1 cellular context compared by ENCODE assay signal in genomic region chr1:187938092-187938491, GRCh38.
TF ChIP-seq lines count a peak whose summit lies in the region.

No MANE protein-coding gene starts in this region.

TF ChIP-seq in GM12878, 131 proteins besides CTCF, POLR2A, EP300 and RAD21 (continued from another document and continues in another):
- TF ChIP-seq IRF5 (IDR thresholded peaks at IDR 0.05; ENCODE audit: borderline replicate concordance), result no peak
- no peak for TF ChIP-seq KDM1A (IDR thresholded peaks at IDR 0.05; ENCODE audit: borderline replicate concordance)
- TF ChIP-seq BACH1 (IDR thresholded peaks at IDR 0.05; ENCODE audit: borderline replicate concordance), result no peak
- no peak for TF ChIP-seq TARDBP (IDR thresholded peaks at IDR 0.05; ENCODE audit: borderline replicate concordance)
- no peak for TF ChIP-seq SRF (IDR thresholded peaks at IDR 0.05; ENCODE audit: low read depth in 2 of 2, low read length in 2 of 2)
- no peak for TF ChIP-seq SKIL (IDR thresholded peaks at IDR 0.05; ENCODE audit: low read depth, poor library complexity, severe bottlenecking)
- TF ChIP-seq, protein P1, sequence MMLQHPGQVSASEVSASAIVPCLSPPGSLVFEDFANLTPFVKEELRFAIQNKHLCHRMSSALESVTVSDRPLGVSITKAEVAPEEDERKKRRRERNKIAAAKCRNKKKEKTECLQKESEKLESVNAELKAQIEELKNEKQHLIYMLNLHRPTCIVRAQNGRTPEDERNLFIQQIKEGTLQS (IDR thresholded peaks at IDR 0.05; ENCODE audit: borderline replicate concordance, extremely low read depth, low read depth, low read length), result no peak
- TF ChIP-seq BHLHE40 (IDR thresholded peaks at IDR 0.05; ENCODE audit: borderline replicate concordance in 1 of 2, low read depth in 2 of 2, low read length in 1 of 2), result no peak
- TF ChIP-seq ZNF24 (IDR thresholded peaks at IDR 0.05), result no peak
- TF ChIP-seq SMAD5 (IDR thresholded peaks at IDR 0.05; ENCODE audit: low read depth), result no peak
- TF ChIP-seq FOXK2 (IDR thresholded peaks at IDR 0.05), result no peak
- TF ChIP-seq ATF2 (IDR thresholded peaks at IDR 0.05; ENCODE audit: low read length), result no peak
- TF ChIP-seq SUPT20H (IDR thresholded peaks at IDR 0.05; ENCODE audit: borderline replicate concordance, control insufficient read depth, low read depth, low read length), result no peak
- no peak for TF ChIP-seq RAD51 (IDR thresholded peaks at IDR 0.05)
- TF ChIP-seq HDGF (IDR thresholded peaks at IDR 0.05), result no peak
- no peak for TF ChIP-seq CHD4 (IDR thresholded peaks at IDR 0.05)
- TF ChIP-seq PKNOX1 (IDR thresholded peaks at IDR 0.05), result no peak
- no peak for TF ChIP-seq MTA2 (IDR thresholded peaks at IDR 0.05; ENCODE audit: low read depth)
- 0 out of 2 replicates have a peak, but pooled peaks have one; percentile 13 for TF ChIP-seq CBX5 (IDR thresholded peaks at IDR 0.05; ENCODE audit: low read depth)
- no peak for TF ChIP-seq KLF5 (IDR thresholded peaks at IDR 0.05; ENCODE audit: partially characterized antibody)
- TF ChIP-seq NFIC (IDR thresholded peaks at IDR 0.05; ENCODE audit: low read depth, low read length), result peak; percentile 59; the same call in 1 of the 2 replicates
- TF ChIP-seq CEBPB (IDR thresholded peaks at IDR 0.05; ENCODE audit: borderline replicate concordance in 1 of 2, low read depth in 2 of 2, low read length in 2 of 2), result no peak
- TF ChIP-seq, protein P2, sequence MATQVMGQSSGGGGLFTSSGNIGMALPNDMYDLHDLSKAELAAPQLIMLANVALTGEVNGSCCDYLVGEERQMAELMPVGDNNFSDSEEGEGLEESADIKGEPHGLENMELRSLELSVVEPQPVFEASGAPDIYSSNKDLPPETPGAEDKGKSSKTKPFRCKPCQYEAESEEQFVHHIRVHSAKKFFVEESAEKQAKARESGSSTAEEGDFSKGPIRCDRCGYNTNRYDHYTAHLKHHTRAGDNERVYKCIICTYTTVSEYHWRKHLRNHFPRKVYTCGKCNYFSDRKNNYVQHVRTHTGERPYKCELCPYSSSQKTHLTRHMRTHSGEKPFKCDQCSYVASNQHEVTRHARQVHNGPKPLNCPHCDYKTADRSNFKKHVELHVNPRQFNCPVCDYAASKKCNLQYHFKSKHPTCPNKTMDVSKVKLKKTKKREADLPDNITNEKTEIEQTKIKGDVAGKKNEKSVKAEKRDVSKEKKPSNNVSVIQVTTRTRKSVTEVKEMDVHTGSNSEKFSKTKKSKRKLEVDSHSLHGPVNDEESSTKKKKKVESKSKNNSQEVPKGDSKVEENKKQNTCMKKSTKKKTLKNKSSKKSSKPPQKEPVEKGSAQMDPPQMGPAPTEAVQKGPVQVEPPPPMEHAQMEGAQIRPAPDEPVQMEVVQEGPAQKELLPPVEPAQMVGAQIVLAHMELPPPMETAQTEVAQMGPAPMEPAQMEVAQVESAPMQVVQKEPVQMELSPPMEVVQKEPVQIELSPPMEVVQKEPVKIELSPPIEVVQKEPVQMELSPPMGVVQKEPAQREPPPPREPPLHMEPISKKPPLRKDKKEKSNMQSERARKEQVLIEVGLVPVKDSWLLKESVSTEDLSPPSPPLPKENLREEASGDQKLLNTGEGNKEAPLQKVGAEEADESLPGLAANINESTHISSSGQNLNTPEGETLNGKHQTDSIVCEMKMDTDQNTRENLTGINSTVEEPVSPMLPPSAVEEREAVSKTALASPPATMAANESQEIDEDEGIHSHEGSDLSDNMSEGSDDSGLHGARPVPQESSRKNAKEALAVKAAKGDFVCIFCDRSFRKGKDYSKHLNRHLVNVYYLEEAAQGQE (IDR thresholded peaks at IDR 0.05; ENCODE audit: low read depth, low read length), result no peak
- TF ChIP-seq, protein P3, sequence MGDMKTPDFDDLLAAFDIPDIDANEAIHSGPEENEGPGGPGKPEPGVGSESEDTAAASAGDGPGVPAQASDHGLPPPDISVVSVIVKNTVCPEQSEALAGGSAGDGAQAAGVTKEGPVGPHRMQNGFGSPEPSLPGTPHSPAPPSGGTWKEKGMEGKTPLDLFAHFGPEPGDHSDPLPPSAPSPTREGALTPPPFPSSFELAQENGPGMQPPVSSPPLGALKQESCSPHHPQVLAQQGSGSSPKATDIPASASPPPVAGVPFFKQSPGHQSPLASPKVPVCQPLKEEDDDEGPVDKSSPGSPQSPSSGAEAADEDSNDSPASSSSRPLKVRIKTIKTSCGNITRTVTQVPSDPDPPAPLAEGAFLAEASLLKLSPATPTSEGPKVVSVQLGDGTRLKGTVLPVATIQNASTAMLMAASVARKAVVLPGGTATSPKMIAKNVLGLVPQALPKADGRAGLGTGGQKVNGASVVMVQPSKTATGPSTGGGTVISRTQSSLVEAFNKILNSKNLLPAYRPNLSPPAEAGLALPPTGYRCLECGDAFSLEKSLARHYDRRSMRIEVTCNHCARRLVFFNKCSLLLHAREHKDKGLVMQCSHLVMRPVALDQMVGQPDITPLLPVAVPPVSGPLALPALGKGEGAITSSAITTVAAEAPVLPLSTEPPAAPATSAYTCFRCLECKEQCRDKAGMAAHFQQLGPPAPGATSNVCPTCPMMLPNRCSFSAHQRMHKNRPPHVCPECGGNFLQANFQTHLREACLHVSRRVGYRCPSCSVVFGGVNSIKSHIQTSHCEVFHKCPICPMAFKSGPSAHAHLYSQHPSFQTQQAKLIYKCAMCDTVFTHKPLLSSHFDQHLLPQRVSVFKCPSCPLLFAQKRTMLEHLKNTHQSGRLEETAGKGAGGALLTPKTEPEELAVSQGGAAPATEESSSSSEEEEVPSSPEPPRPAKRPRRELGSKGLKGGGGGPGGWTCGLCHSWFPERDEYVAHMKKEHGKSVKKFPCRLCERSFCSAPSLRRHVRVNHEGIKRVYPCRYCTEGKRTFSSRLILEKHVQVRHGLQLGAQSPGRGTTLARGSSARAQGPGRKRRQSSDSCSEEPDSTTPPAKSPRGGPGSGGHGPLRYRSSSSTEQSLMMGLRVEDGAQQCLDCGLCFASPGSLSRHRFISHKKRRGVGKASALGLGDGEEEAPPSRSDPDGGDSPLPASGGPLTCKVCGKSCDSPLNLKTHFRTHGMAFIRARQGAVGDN (IDR thresholded peaks at IDR 0.05), result no peak
- TF ChIP-seq WRNIP1 (IDR thresholded peaks at IDR 0.05; ENCODE audit: borderline replicate concordance, low read depth, low read length), result no peak
- TF ChIP-seq STAT1 (conservative IDR thresholded peaks at IDR 0.05), result no peak
- peak; percentile 86 for TF ChIP-seq JUNB (IDR thresholded peaks at IDR 0.05)
- TF ChIP-seq CREB1 (IDR thresholded peaks at IDR 0.05; ENCODE audit: low read depth), result 0 out of 2 replicates have a peak, but pooled peaks have one; percentile 15
- TF ChIP-seq GABPA (IDR thresholded peaks at IDR 0.05; ENCODE audit: low read depth), result no peak
- TF ChIP-seq, protein P4, sequence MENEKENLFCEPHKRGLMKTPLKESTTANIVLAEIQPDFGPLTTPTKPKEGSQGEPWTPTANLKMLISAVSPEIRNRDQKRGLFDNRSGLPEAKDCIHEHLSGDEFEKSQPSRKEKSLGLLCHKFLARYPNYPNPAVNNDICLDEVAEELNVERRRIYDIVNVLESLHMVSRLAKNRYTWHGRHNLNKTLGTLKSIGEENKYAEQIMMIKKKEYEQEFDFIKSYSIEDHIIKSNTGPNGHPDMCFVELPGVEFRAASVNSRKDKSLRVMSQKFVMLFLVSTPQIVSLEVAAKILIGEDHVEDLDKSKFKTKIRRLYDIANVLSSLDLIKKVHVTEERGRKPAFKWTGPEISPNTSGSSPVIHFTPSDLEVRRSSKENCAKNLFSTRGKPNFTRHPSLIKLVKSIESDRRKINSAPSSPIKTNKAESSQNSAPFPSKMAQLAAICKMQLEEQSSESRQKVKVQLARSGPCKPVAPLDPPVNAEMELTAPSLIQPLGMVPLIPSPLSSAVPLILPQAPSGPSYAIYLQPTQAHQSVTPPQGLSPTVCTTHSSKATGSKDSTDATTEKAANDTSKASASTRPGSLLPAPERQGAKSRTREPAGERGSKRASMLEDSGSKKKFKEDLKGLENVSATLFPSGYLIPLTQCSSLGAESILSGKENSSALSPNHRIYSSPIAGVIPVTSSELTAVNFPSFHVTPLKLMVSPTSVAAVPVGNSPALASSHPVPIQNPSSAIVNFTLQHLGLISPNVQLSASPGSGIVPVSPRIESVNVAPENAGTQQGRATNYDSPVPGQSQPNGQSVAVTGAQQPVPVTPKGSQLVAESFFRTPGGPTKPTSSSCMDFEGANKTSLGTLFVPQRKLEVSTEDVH (IDR thresholded peaks at IDR 0.05; ENCODE audit: low read depth, partially characterized antibody), result no peak
- no peak for TF ChIP-seq ZNF384 (IDR thresholded peaks at IDR 0.05; ENCODE audit: borderline replicate concordance, low read depth, low read length)
- TF ChIP-seq, protein P5, sequence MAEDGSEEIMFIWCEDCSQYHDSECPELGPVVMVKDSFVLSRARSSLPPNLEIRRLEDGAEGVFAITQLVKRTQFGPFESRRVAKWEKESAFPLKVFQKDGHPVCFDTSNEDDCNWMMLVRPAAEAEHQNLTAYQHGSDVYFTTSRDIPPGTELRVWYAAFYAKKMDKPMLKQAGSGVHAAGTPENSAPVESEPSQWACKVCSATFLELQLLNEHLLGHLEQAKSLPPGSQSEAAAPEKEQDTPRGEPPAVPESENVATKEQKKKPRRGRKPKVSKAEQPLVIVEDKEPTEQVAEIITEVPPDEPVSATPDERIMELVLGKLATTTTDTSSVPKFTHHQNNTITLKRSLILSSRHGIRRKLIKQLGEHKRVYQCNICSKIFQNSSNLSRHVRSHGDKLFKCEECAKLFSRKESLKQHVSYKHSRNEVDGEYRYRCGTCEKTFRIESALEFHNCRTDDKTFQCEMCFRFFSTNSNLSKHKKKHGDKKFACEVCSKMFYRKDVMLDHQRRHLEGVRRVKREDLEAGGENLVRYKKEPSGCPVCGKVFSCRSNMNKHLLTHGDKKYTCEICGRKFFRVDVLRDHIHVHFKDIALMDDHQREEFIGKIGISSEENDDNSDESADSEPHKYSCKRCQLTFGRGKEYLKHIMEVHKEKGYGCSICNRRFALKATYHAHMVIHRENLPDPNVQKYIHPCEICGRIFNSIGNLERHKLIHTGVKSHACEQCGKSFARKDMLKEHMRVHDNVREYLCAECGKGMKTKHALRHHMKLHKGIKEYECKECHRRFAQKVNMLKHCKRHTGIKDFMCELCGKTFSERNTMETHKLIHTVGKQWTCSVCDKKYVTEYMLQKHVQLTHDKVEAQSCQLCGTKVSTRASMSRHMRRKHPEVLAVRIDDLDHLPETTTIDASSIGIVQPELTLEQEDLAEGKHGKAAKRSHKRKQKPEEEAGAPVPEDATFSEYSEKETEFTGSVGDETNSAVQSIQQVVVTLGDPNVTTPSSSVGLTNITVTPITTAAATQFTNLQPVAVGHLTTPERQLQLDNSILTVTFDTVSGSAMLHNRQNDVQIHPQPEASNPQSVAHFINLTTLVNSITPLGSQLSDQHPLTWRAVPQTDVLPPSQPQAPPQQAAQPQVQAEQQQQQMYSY (CRISPR knock-in tag; IDR thresholded peaks at IDR 0.05), result no peak
- TF ChIP-seq CHD2 (IDR thresholded peaks at IDR 0.05; ENCODE audit: borderline replicate concordance, low read depth, low read length), result no peak
- TF ChIP-seq NFYA (IDR thresholded peaks at IDR 0.05; ENCODE audit: borderline replicate concordance, low read depth, low read length), result no peak
